Comparison of ENCODE assay signal across 8 cellular contexts in the genomic region with DNA sequence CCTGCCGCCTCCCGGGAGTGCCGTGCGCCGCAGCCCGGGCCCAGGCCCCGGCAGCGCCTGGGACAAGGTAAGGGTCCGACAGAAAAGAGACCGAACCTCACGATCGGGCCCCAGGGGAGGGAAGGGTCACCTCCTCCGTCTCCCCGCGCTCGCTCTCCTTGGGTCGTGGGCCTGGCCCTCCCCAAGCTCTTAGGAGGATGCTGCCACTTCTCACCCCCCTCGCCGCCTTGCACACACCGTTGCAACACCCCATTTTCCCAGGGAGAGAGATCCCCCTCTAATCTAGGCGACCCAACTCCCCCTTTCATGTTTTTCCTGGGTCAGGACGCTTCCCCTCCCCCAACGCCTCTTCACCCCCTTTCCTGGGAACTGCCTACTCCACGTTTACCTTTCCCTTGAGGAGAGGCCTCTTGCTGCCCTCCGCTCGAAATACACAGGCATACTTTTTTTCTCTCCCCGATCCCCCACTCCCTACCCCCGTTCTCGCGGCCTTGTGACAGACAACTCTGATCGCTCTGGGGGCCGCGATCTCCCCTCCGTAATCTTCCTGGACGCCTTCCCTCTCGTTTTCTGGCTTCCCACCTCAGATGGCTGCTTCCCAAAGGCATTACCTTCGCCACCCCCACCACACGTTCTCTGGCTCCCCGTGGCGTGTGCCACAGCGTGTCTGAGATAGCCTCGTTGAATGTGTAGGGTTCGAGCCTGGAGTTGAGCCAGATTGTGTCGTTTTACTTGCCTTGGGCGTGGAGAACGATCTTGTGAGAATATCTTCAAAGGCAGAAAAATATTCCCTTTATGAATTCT. TPM values are rescaled to one million over a fixed set of nuclear protein-coding genes. Genes with fewer than 3 reads are reported as not detected.
DNase-seq lines count a peak whose midpoint lies in the region; ATAC-seq and TF ChIP-seq lines count a peak whose summit lies in the region.

No MANE protein-coding gene starts in this region.

- CTCF ChIA-PET in Caco-2 (lab: Charles Lee), result interaction anchor here (1.5 kb wide), 1 partner anchor 35 kb away, joined by 6 read pairs; the partner anchor contains the start of gene THUMPD3
- CTCF ChIA-PET in IMR-90 (lab: Yijun Ruan, JAX), result no interaction called here

- peak overlapping the region; percentile 95 for H3K56ac ChIP-seq in IMR-90 (ENCODE audit: extremely low read depth, insufficient read depth, low read length)

- H3K27ac ChIP-seq in IMR-90 (ENCODE audit: insufficient read depth, low read length), result peak overlapping the region; percentile 96
- peak overlapping the region; percentile 98 to 100 for H3K27ac ChIP-seq in coronary artery

- H3K4me3 ChIP-seq in Caco-2 (ENCODE audit: low read depth, low read length) (peak overlapping the region; percentile 93), IMR-90 (ENCODE audit: insufficient read depth, low read depth, low read length) (peak overlapping the region; percentile 95), coronary artery (peak overlapping the region; percentile 94), lower leg skin (ENCODE audit: low read depth, poor library complexity, severe bottlenecking) (peak overlapping the region; percentile 95)

- no TSS peak for BruUV-seq in Caco-2 (replicated peaks; lab: Mats Ljungman, UMichigan)
- no TSS peak for BruUV-seq in IMR-90 (replicated peaks; lab: Mats Ljungman, UMichigan)

- H3K27me3 ChIP-seq in Caco-2 (replicated peaks; ENCODE audit: control insufficient read depth, insufficient read depth, low read length), result no peaks in the 10 kb centered on the region
- no peaks in the 10 kb centered on the region for H3K27me3 ChIP-seq in IMR-90 (ENCODE audit: control insufficient read depth, insufficient read depth, low read length)

- no peak for TF ChIP-seq POLR2A in IMR-90 (IDR thresholded peaks at IDR 0.05; ENCODE audit: low read depth, low read length)
- no peak for TF ChIP-seq POLR2A in lower leg skin (IDR thresholded peaks at IDR 0.05)

- H3K79me1 ChIP-seq in IMR-90 (ENCODE audit: low read depth in 1 of 2, low read length in 2 of 2), result peaks cover 0 to 20% of the 10 kb centered on the region in 2 experiments; a peak in 2 of 4 replicates

- 0% methylated on average over 16 of the region's 46 CpGs; no CpG with 5 or more reads in 1 of the 2 experiments for WGBS in IMR-90 (ENCODE audit: extremely low coverage in 2 of 2, insufficient read length in 1 of 2), 2 experiments
- WGBS in lower leg skin, 2 donors, result 0 to 1% methylated on average over 38 to 40 of the region's 46 CpGs

- peaks cover 3% of the 10 kb centered on the region; the same call in 1 of the 2 replicates for H3K9me1 ChIP-seq in IMR-90 (ENCODE audit: insufficient read depth, low read length)

- H2AFZ ChIP-seq in IMR-90 (replicated peaks; ENCODE audit: low read length, poor library complexity), result peak overlapping the region; percentile 87

- dilution Hi-C loops in IMR-90 (cut with HindIII; ENCODE audit: low sequenced_read_pairs, unreplicated experiment), result no loop called here

- in situ Hi-C loops in IMR-90 (cut with MboI; ENCODE audit: low sequenced_read_pairs), result no loop called here

- H3K4me3 Mint-ChIP-seq in Caco-2 (ENCODE audit: unreplicated experiment), result peak overlapping the region; percentile 94

- H2BK15ac ChIP-seq in IMR-90 (ENCODE audit: low read depth, low read length), result peak overlapping the region; percentile 17; the same call in 2 of the 3 replicates

- no peaks in the 10 kb centered on the region for H3K9me3 ChIP-seq in Caco-2
- H3K9me3 ChIP-seq in IMR-90 (ENCODE audit: control insufficient read depth, insufficient read depth, low read length), result no peaks in the 10 kb centered on the region

- peak overlapping the region; percentile 95 for H3K27ac Mint-ChIP-seq in Caco-2 (ENCODE audit: unreplicated experiment)

- peaks cover 31% of the 10 kb centered on the region for H3K4me1 Mint-ChIP-seq in Caco-2 (ENCODE audit: low read depth, unreplicated experiment)

- no peak for TF ChIP-seq RAD21 in IMR-90 (IDR thresholded peaks at IDR 0.05; ENCODE audit: low read length)

- peak overlapping the region; percentile 82 for H3K4me2 ChIP-seq in IMR-90 (ENCODE audit: low read depth, low read length)

- no peaks in the 10 kb centered on the region for H3K9me3 Mint-ChIP-seq in Caco-2 (ENCODE audit: unreplicated experiment)

- POLR2A ChIA-PET in Caco-2 (lab: Charles Lee) (interaction anchor here (0.6 to 3.2 kb wide), 7 partner anchors 12 to 912 kb away, joined by 3 to 49 read pairs (median 5); partner anchors contain the start of gene THUMPD3), IMR-90 (lab: Charles Lee; ENCODE audit: unreplicated experiment) (interaction anchor here (0.6 to 1.6 kb wide), 2 partner anchors 19 to 794 kb away, joined by 3 to 4 read pairs; no protein-coding TSS in a partner anchor)

- H4K91ac ChIP-seq in IMR-90 (ENCODE audit: insufficient read depth, low read depth, low read length), result peak overlapping the region; percentile 90

- H2AK5ac ChIP-seq in IMR-90 (ENCODE audit: low read depth, low read length), result peak overlapping the region; percentile 99

- peaks cover 44% of the 10 kb centered on the region for H3K4me1 ChIP-seq in Caco-2
- peaks cover 7% of the 10 kb centered on the region for H3K4me1 ChIP-seq in IMR-90 (ENCODE audit: control insufficient read depth, insufficient read depth, low read length)

- no peak for ATAC-seq in IMR-90 (ENCODE audit: low read depth)
- no peak for ATAC-seq in HG03139 (IDR thresholded peaks at IDR 0.05; ENCODE audit: unreplicated experiment)
- ATAC-seq in GM19023 (IDR thresholded peaks at IDR 0.05; ENCODE audit: unreplicated experiment), result no peak

- peak overlapping the region; percentile 98 for H3K9ac ChIP-seq in IMR-90 (ENCODE audit: low read depth, low read length)

- peak overlapping the region; percentile 95 for H3K14ac ChIP-seq in IMR-90 (replicated peaks; ENCODE audit: low read depth, low read length)

- H3K23ac ChIP-seq in IMR-90 (ENCODE audit: low read depth, low read length), result peak overlapping the region; percentile 96

- DNase-seq in Caco-2, result peak; percentile 45 to 63
- peak; percentile 29 for DNase-seq in IMR-90
- DNase-seq in activated CD4-positive, alpha-beta T cell treated with anti-CD3 and anti-CD28 coated beads for 1 hour, result peak; percentile 18
- DNase-seq in coronary artery (ENCODE audit: low spot score), result peak; percentile 80
- DNase-seq in lower leg skin (ENCODE audit: low spot score in 2 of 2), result peak; percentile 43 to 91
- peak; percentile 7 for DNase-seq in stimulated activated CD8-positive, alpha-beta memory T cell treated with anti-CD3 and anti-CD28 coated beads, Interleukin-4, amount 100 ng/mL, for 24 hours (ENCODE audit: low read depth)

- H4K5ac ChIP-seq in IMR-90 (ENCODE audit: low read depth, low read length), result peak overlapping the region; percentile 97

- H4K8ac ChIP-seq in IMR-90 (ENCODE audit: low read depth in 2 of 2, low read length in 2 of 2), result peak overlapping the region; percentile 86 to 97

- peaks cover 51% of the 10 kb centered on the region for H3K36me3 Mint-ChIP-seq in Caco-2 (ENCODE audit: insufficient read depth, unreplicated experiment)

- peak overlapping the region; percentile 95 for H3K4ac ChIP-seq in IMR-90 (ENCODE audit: low read depth, low read length)

- no peaks in the 10 kb centered on the region for H3K27me3 Mint-ChIP-seq in Caco-2 (ENCODE audit: insufficient read depth, unreplicated experiment)

- no peak overlapping the region for H2BK20ac ChIP-seq in IMR-90 (ENCODE audit: low read depth, low read length)

- H3K36me3 ChIP-seq in Caco-2 (ENCODE audit: control insufficient read depth, insufficient read depth, low read length) (no peaks in the 10 kb centered on the region), IMR-90 (ENCODE audit: control insufficient read depth, insufficient read depth, low read length) (peaks cover 9% of the 10 kb centered on the region)

- no peak for TF ChIP-seq CTCF in Caco-2 (IDR thresholded peaks at IDR 0.05; ENCODE audit: insufficient read depth in 1 of 2, low read depth in 1 of 2, low read length in 1 of 2, severe bottlenecking in 1 of 2, unreplicated experiment in 1 of 2)
- no peak for TF ChIP-seq CTCF in IMR-90 (conservative IDR thresholded peaks at IDR 0.05; ENCODE audit: low read depth, low read length)
- no peak for TF ChIP-seq CTCF in coronary artery (IDR thresholded peaks at IDR 0.05)
- no peak for TF ChIP-seq CTCF in lower leg skin (IDR thresholded peaks at IDR 0.05)

- H4K20me1 ChIP-seq in IMR-90 (ENCODE audit: insufficient read depth, low read length), result peaks cover 88% of the 10 kb centered on the region

- H2BK120ac ChIP-seq in IMR-90 (ENCODE audit: low read depth, low read length), result peak overlapping the region; percentile 69

- peak overlapping the region; percentile 97 for H3K18ac ChIP-seq in IMR-90 (ENCODE audit: low read depth, low read length)

- H2AK9ac ChIP-seq in IMR-90 (replicated peaks; ENCODE audit: low read depth, low read length, poor library complexity), result peak overlapping the region; percentile 98

- H2BK5ac ChIP-seq in IMR-90 (ENCODE audit: low read depth, low read length, poor library complexity, severe bottlenecking), result peak overlapping the region; percentile 97

- intact Hi-C loops in Caco-2 (cut with micrococcal nuclease; ENCODE audit: unreplicated experiment) (no loop called here), IMR-90 (cut with micrococcal nuclease) (loop anchor here (1.0 to 5.0 kb wide), 2 partner anchors 24 to 39 kb away; no protein-coding TSS in a partner anchor), lower leg skin (cut with DNase I; ENCODE audit: low total_unique reads) (no loop called here)

TF ChIP-seq in IMR-90, 13 proteins besides CTCF, POLR2A, EP300 and RAD21:
- TF ChIP-seq MAZ (IDR thresholded peaks at IDR 0.05; ENCODE audit: borderline replicate concordance, low read depth, low read length) (peak; percentile 14; the same call in 1 of the 2 replicates), MXI1 (IDR thresholded peaks at IDR 0.05; ENCODE audit: borderline replicate concordance, low read depth, low read length) (peak; percentile 56; the same call in 1 of the 2 replicates), SMC3 (IDR thresholded peaks at IDR 0.05; ENCODE audit: low read depth, low read length) (no peak)

RNA-seq across cellular contexts. Expression of gene SETD5, which starts 0.7 kb away (rescaled TPM):
- total RNA-seq in Caco-2 (2022), result 140 and 155 TPM in 2 replicates
- total RNA-seq in IMR-90 (2012; rRNA removed), result 50.0 and 62.9 TPM in 2 replicates
- polyA plus RNA-seq in IMR-90 (2012; rRNA removed), result 42.7 and 45.1 TPM in 2 replicates
- 14.4 and 24.9 TPM in 2 replicates for polyA plus RNA-seq in IMR-90 (2012; cell fraction: cytosol; rRNA removed)
- 87.1 and 210 TPM in 2 replicates for polyA plus RNA-seq in IMR-90 (2012; cell fraction: nucleus; rRNA removed; ENCODE audit: low replicate concordance)
- total RNA-seq in lower leg skin, result 10 to 100 TPM; 77.8 to 88.1 (median 80.3) TPM

RNA-seq across cellular contexts. Expression of gene THUMPD3, which starts 35.3 kb away (rescaled TPM):
- total RNA-seq in Caco-2 (2022) (56.0 and 62.2 TPM in 2 replicates), IMR-90 (2012; rRNA removed) (43.9 and 60.5 TPM in 2 replicates), lower leg skin (10 to 100 TPM; 19.8 to 37.6 (median 27.0) TPM)
- 22.3 and 28.2 TPM in 2 replicates for polyA plus RNA-seq in IMR-90 (2012; rRNA removed)
- 5.8 and 6.1 TPM in 2 replicates for polyA plus RNA-seq in IMR-90 (2012; cell fraction: cytosol; rRNA removed)
- polyA plus RNA-seq in IMR-90 (2012; cell fraction: nucleus; rRNA removed; ENCODE audit: low replicate concordance), result 7.8 and 17.3 TPM in 2 replicates

Comparison
In these comparisons a context has a peak if more than half of its experiments do, and no peak if none do; other contexts are left out.
1. DNase-seq: peak in every context shown above with its lines; median percentile 80 in coronary artery; 67 in lower leg skin; 54 in Caco-2; 29 in IMR-90; 18 in activated CD4-positive, alpha-beta T cell treated with anti-CD3 and anti-CD28 coated beads for 1 hour; 7 in stimulated activated CD8-positive, alpha-beta memory T cell treated with anti-CD3 and anti-CD28 coated beads, Interleukin-4, amount 100 ng/mL, for 24 hours.